ENCODE assay signal across 2 cellular contexts in genomic region chr3:81716870-81717509, GRCh38.
TF ChIP-seq lines count a peak whose summit lies in the region.

No MANE protein-coding gene starts in this region.

TF ChIP-seq in K562, 482 proteins besides CTCF, POLR2A, EP300 and RAD21 (continued from another document):
- TF ChIP-seq, protein P1, sequence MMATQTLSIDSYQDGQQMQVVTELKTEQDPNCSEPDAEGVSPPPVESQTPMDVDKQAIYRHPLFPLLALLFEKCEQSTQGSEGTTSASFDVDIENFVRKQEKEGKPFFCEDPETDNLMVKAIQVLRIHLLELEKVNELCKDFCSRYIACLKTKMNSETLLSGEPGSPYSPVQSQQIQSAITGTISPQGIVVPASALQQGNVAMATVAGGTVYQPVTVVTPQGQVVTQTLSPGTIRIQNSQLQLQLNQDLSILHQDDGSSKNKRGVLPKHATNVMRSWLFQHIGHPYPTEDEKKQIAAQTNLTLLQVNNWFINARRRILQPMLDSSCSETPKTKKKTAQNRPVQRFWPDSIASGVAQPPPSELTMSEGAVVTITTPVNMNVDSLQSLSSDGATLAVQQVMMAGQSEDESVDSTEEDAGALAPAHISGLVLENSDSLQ (IDR thresholded peaks at IDR 0.05) = peak; percentile 24; the same call in 1 of the 2 replicates
- no peak for TF ChIP-seq MYBL2 (IDR thresholded peaks at IDR 0.05; ENCODE audit: low read depth)
- no peak for TF ChIP-seq MYBL2 (CRISPR knock-in tag; IDR thresholded peaks at IDR 0.05; ENCODE audit: borderline replicate concordance)
- TF ChIP-seq ZBED1 (IDR thresholded peaks at IDR 0.05) = no peak
- no peak for TF ChIP-seq FOXJ2 (tag; IDR thresholded peaks at IDR 0.05)
- no peak for TF ChIP-seq ZNF436 (CRISPR knock-in tag; IDR thresholded peaks at IDR 0.05)
- no peak for TF ChIP-seq SMARCE1 (IDR thresholded peaks at IDR 0.05)
- peak; percentile 35; the same call in 1 of the 2 replicates for TF ChIP-seq GATA2 (CRISPR knock-in tag; IDR thresholded peaks at IDR 0.05)
- TF ChIP-seq CBFA2T3 (IDR thresholded peaks at IDR 0.05) = peak; percentile 50
- no peak for TF ChIP-seq NFXL1 (CRISPR knock-in tag; IDR thresholded peaks at IDR 0.05)
- 0 out of 2 replicates have a peak, but pooled peaks have one; percentile 6 for TF ChIP-seq TCF3 (CRISPR knock-in tag; IDR thresholded peaks at IDR 0.05)
- TF ChIP-seq CEBPG (CRISPR knock-in tag; IDR thresholded peaks at IDR 0.05) = no peak
- no peak for TF ChIP-seq CEBPG (tag; conservative IDR thresholded peaks at IDR 0.05 in 1 of 2, IDR thresholded peaks at IDR 0.05 in 1 of 2)
- no peak for TF ChIP-seq NELFE (IDR thresholded peaks at IDR 0.05; ENCODE audit: insufficient read depth, insufficient read length)
- no peak for TF ChIP-seq ID3 (CRISPR knock-in tag; IDR thresholded peaks at IDR 0.05)
- TF ChIP-seq ID3 (tag; IDR thresholded peaks at IDR 0.05) = peak; percentile 86
- TF ChIP-seq ZNF184 (CRISPR knock-in tag; IDR thresholded peaks at IDR 0.05) = no peak
- peak; percentile 62 for TF ChIP-seq CEBPB (tag; IDR thresholded peaks at IDR 0.05)
- TF ChIP-seq, protein P2, sequence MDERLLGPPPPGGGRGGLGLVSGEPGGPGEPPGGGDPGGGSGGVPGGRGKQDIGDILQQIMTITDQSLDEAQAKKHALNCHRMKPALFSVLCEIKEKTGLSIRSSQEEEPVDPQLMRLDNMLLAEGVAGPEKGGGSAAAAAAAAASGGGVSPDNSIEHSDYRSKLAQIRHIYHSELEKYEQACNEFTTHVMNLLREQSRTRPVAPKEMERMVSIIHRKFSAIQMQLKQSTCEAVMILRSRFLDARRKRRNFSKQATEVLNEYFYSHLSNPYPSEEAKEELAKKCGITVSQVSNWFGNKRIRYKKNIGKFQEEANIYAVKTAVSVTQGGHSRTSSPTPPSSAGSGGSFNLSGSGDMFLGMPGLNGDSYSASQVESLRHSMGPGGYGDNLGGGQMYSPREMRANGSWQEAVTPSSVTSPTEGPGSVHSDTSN (CRISPR knock-in tag; IDR thresholded peaks at IDR 0.05; ENCODE audit: low read depth) = no peak
- TF ChIP-seq, protein P2 (tag; conservative IDR thresholded peaks at IDR 0.05; ENCODE audit: low read depth) = peak; percentile 60
TF ChIP-seq in K562: peak in this region for 10.

TF ChIP-seq in liver, 16 proteins besides CTCF, POLR2A, EP300 and RAD21 (continued from another document):
- peak; percentile 87 for TF ChIP-seq REST (IDR thresholded peaks at IDR 0.05)
- TF ChIP-seq NR2F2 (IDR thresholded peaks at IDR 0.05) = peak; percentile 85
- peak; percentile 92 for TF ChIP-seq FOXA1 (IDR thresholded peaks at IDR 0.05)
- TF ChIP-seq JUND (IDR thresholded peaks at IDR 0.05) = peak; percentile 84 to 97
- TF ChIP-seq GABPA (IDR thresholded peaks at IDR 0.05 in 1 of 2, conservative IDR thresholded peaks at IDR 0.05 in 1 of 2) = peak in 1 of 2 donors; percentile 64
- TF ChIP-seq FOXA2 (IDR thresholded peaks at IDR 0.05) = peak; percentile 95
- TF ChIP-seq TAF1 (conservative IDR thresholded peaks at IDR 0.05) = peak; percentile 84
- peak; percentile 89 for TF ChIP-seq SP1 (IDR thresholded peaks at IDR 0.05)
- TF ChIP-seq RXRA (IDR thresholded peaks at IDR 0.05) = peak; percentile 94 to 99
- TF ChIP-seq, protein P3, sequence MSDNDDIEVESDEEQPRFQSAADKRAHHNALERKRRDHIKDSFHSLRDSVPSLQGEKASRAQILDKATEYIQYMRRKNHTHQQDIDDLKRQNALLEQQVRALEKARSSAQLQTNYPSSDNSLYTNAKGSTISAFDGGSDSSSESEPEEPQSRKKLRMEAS (IDR thresholded peaks at IDR 0.05) = peak; percentile 97
- TF ChIP-seq HNF4G (IDR thresholded peaks at IDR 0.05) = peak; percentile 62
- TF ChIP-seq EGR1 (IDR thresholded peaks at IDR 0.05; ENCODE audit: low read depth in 2 of 2) = peak in 1 of 2 donors; percentile 85
TF ChIP-seq in liver: peak in this region for 16.
